In the genomic region with DNA sequence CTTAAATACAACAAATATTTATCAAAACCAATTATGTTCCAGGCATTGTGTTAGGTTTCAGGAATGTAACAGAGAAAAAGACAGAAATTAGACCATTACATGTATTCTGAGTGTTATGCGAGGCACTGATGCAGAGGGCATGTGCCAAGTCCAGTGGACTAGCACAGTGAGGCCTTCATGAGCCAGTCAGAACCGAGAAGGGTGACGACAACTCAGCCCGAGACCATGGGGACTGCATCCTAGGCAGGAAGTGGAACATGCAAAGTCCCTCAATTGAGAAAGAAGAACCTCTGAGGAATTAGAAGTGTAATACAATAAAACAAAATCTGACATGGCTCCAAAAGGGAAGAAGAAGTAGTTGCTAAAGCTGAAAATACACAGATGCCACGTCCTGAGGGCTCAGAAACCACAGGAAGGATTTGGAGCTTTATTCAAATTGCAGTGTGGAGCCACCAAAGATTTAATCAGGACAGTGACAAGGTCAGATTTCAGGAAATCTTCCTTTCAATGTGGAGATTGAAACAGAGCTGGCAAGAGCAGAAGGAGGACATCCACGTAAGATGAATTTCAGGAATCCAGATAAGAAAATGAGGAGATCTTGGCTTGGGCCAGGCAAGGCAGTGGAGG, we compare ENCODE assay signal across 1 cellular context.
TF ChIP-seq lines count a peak whose summit lies in the region.

No MANE protein-coding gene starts in this region.

TF ChIP-seq in SK-N-SH treated with all-trans-retinoic acid at 6 μM for 48 hours, 23 proteins besides CTCF, POLR2A, EP300 and RAD21 (continued from another document):
- TF ChIP-seq, protein P1, sequence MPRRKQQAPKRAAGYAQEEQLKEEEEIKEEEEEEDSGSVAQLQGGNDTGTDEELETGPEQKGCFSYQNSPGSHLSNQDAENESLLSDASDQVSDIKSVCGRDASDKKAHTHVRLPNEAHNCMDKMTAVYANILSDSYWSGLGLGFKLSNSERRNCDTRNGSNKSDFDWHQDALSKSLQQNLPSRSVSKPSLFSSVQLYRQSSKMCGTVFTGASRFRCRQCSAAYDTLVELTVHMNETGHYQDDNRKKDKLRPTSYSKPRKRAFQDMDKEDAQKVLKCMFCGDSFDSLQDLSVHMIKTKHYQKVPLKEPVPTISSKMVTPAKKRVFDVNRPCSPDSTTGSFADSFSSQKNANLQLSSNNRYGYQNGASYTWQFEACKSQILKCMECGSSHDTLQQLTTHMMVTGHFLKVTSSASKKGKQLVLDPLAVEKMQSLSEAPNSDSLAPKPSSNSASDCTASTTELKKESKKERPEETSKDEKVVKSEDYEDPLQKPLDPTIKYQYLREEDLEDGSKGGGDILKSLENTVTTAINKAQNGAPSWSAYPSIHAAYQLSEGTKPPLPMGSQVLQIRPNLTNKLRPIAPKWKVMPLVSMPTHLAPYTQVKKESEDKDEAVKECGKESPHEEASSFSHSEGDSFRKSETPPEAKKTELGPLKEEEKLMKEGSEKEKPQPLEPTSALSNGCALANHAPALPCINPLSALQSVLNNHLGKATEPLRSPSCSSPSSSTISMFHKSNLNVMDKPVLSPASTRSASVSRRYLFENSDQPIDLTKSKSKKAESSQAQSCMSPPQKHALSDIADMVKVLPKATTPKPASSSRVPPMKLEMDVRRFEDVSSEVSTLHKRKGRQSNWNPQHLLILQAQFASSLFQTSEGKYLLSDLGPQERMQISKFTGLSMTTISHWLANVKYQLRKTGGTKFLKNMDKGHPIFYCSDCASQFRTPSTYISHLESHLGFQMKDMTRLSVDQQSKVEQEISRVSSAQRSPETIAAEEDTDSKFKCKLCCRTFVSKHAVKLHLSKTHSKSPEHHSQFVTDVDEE (CRISPR knock-in tag; IDR thresholded peaks at IDR 0.05): no peak
- no peak for TF ChIP-seq ARNTL (CRISPR knock-in tag; IDR thresholded peaks at IDR 0.05; ENCODE audit: borderline replicate concordance, low read depth)
- TF ChIP-seq TOX (CRISPR knock-in tag; IDR thresholded peaks at IDR 0.05; ENCODE audit: borderline replicate concordance): no peak
- TF ChIP-seq, protein P2, sequence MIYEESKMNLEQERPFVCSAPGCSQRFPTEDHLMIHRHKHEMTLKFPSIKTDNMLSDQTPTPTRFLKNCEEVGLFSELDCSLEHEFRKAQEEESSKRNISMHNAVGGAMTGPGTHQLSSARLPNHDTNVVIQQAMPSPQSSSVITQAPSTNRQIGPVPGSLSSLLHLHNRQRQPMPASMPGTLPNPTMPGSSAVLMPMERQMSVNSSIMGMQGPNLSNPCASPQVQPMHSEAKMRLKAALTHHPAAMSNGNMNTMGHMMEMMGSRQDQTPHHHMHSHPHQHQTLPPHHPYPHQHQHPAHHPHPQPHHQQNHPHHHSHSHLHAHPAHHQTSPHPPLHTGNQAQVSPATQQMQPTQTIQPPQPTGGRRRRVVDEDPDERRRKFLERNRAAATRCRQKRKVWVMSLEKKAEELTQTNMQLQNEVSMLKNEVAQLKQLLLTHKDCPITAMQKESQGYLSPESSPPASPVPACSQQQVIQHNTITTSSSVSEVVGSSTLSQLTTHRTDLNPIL (CRISPR knock-in tag; IDR thresholded peaks at IDR 0.05; ENCODE audit: low read depth): no peak
- no peak for TF ChIP-seq ZNF565 (CRISPR knock-in tag; conservative IDR thresholded peaks at IDR 0.05; ENCODE audit: low read depth)
- TF ChIP-seq, protein P3, sequence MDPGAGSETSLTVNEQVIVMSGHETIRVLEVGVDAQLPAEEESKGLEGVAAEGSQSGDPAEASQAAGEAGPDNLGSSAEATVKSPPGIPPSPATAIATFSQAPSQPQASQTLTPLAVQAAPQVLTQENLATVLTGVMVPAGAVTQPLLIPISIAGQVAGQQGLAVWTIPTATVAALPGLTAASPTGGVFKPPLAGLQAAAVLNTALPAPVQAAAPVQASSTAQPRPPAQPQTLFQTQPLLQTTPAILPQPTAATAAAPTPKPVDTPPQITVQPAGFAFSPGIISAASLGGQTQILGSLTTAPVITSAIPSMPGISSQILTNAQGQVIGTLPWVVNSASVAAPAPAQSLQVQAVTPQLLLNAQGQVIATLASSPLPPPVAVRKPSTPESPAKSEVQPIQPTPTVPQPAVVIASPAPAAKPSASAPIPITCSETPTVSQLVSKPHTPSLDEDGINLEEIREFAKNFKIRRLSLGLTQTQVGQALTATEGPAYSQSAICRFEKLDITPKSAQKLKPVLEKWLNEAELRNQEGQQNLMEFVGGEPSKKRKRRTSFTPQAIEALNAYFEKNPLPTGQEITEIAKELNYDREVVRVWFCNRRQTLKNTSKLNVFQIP (CRISPR knock-in tag; IDR thresholded peaks at IDR 0.05; ENCODE audit: borderline replicate concordance, low read depth): no peak
- no peak for TF ChIP-seq ZC3H10 (CRISPR knock-in tag; IDR thresholded peaks at IDR 0.05)
- no peak for TF ChIP-seq PPARA (CRISPR knock-in tag; IDR thresholded peaks at IDR 0.05; ENCODE audit: borderline replicate concordance)
- no peak for TF ChIP-seq ISL1 (CRISPR knock-in tag; IDR thresholded peaks at IDR 0.05)
- no peak for TF ChIP-seq ZNF70 (CRISPR knock-in tag; IDR thresholded peaks at IDR 0.05)
- TF ChIP-seq, protein P4, sequence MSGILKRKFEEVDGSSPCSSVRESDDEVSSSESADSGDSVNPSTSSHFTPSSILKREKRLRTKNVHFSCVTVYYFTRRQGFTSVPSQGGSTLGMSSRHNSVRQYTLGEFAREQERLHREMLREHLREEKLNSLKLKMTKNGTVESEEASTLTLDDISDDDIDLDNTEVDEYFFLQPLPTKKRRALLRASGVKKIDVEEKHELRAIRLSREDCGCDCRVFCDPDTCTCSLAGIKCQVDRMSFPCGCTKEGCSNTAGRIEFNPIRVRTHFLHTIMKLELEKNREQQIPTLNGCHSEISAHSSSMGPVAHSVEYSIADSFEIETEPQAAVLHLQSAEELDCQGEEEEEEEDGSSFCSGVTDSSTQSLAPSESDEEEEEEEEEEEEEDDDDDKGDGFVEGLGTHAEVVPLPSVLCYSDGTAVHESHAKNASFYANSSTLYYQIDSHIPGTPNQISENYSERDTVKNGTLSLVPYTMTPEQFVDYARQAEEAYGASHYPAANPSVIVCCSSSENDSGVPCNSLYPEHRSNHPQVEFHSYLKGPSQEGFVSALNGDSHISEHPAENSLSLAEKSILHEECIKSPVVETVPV (CRISPR knock-in tag; IDR thresholded peaks at IDR 0.05): no peak
- TF ChIP-seq TCF4 (CRISPR knock-in tag; IDR thresholded peaks at IDR 0.05; ENCODE audit: borderline replicate concordance): no peak
- no peak for TF ChIP-seq RARB (CRISPR knock-in tag; IDR thresholded peaks at IDR 0.05)
- no peak for TF ChIP-seq BACH2 (CRISPR knock-in tag; IDR thresholded peaks at IDR 0.05; ENCODE audit: borderline replicate concordance)
